ENCODE assay signal across 8 cellular contexts in genomic region chr19:45645068-45645630, GRCh38. TPM values are rescaled to one million over a fixed set of nuclear protein-coding genes. Genes with fewer than 3 reads are reported as not detected.
A peak's percentile ranks its signal among the peaks of the same experiment; 100 is the strongest.
DNase-seq lines count a peak whose midpoint lies in the region; ATAC-seq and TF ChIP-seq lines count a peak whose summit lies in the region.

No MANE protein-coding gene starts in this region.

- no peaks in the 10 kb centered on the region for H3K27me3 Mint-ChIP-seq in activated T-cell treated with anti-CD3 and anti-CD28 coated beads, Interleukin-2, amount 50 U/mL, for 72 hours (ENCODE audit: low read depth)
- no peaks in the 10 kb centered on the region for H3K27me3 Mint-ChIP-seq in activated T-helper 17 cell treated with anti-CD3 and anti-CD28 coated beads, Interleukin-2, amount 50 U/mL, for 72 hours

- no peak for TF ChIP-seq EP300 in suprapubic skin (IDR thresholded peaks at IDR 0.05)

- H3K27me3 ChIP-seq in iPS-18a (ENCODE audit: control insufficient read depth, insufficient read depth, low read length) (peaks cover 23% of the 10 kb centered on the region), suprapubic skin (peaks cover 20% of the 10 kb centered on the region)

- peaks cover 0 to 3% of the 10 kb centered on the region in 2 donors for H3K9me3 Mint-ChIP-seq in activated T-cell treated with anti-CD3 and anti-CD28 coated beads, Interleukin-2, amount 50 U/mL, for 72 hours
- H3K9me3 Mint-ChIP-seq in activated T-helper 17 cell treated with anti-CD3 and anti-CD28 coated beads, Interleukin-2, amount 50 U/mL, for 72 hours: peaks cover 8% of the 10 kb centered on the region

- no peak for TF ChIP-seq CTCF in suprapubic skin (IDR thresholded peaks at IDR 0.05)

- H3K9me3 ChIP-seq in iPS-18a (ENCODE audit: control insufficient read depth, low read depth, low read length) (no peaks in the 10 kb centered on the region), suprapubic skin (no peaks in the 10 kb centered on the region)

- H3K4me1 ChIP-seq in iPS-18a (ENCODE audit: control insufficient read depth, low read depth, low read length) (peaks cover 10% of the 10 kb centered on the region), suprapubic skin (peaks cover 43% of the 10 kb centered on the region)

- peak overlapping the region; percentile 82 for H3K27ac Mint-ChIP-seq in activated T-cell treated with anti-CD3 and anti-CD28 coated beads, Interleukin-2, amount 50 U/mL, for 72 hours
- peak overlapping the region; percentile 96 for H3K27ac Mint-ChIP-seq in activated T-helper 17 cell treated with anti-CD3 and anti-CD28 coated beads, Interleukin-2, amount 50 U/mL, for 72 hours

- no peak for DNase-seq in activated T-cell treated with anti-CD3 and anti-CD28 coated beads, Interleukin-2, amount 50 U/mL, for 72 hours
- DNase-seq in activated T-cell treated with anti-CD3 and anti-CD28 coated beads, Interleukin-2, amount 50 U/mL, for 1 hour: no peak
- DNase-seq in suprapubic skin (ENCODE audit: low spot score in 2 of 2): no peak
- DNase-seq in NCI-H146 treated with DMSO at 0.1 percent for 48 hours (lab: John Stamatoyannopoulos, UW; ENCODE audit: unreplicated experiment): no peak
- DNase-seq in activated CD4-positive, CD25-positive, alpha-beta regulatory T cell (lab: John Stamatoyannopoulos, UW): no peak

- H3K27ac ChIP-seq in iPS-18a (ENCODE audit: low read length) (no peak overlapping the region), suprapubic skin (no peak overlapping the region)

- peaks cover 56% of the 10 kb centered on the region for H3K4me1 Mint-ChIP-seq in activated T-cell treated with anti-CD3 and anti-CD28 coated beads, Interleukin-2, amount 50 U/mL, for 72 hours (ENCODE audit: low read depth)
- H3K4me1 Mint-ChIP-seq in activated T-helper 17 cell treated with anti-CD3 and anti-CD28 coated beads, Interleukin-2, amount 50 U/mL, for 72 hours: peaks cover 26% of the 10 kb centered on the region

- WGBS in suprapubic skin: 30% methylated on average over 5 of the region's 35 CpGs

- H3K4me3 ChIP-seq in iPS-18a (ENCODE audit: low read length) (peak overlapping the region; percentile 63), suprapubic skin (peak overlapping the region; percentile 27)

- peak overlapping the region; percentile 84 to 94 for H3K4me3 Mint-ChIP-seq in activated T-cell treated with anti-CD3 and anti-CD28 coated beads, Interleukin-2, amount 50 U/mL, for 72 hours
- peak overlapping the region; percentile 86 for H3K4me3 Mint-ChIP-seq in activated T-helper 17 cell treated with anti-CD3 and anti-CD28 coated beads, Interleukin-2, amount 50 U/mL, for 72 hours

- no peak overlapping the region for H3K9ac ChIP-seq in iPS-18a (ENCODE audit: low read length)

- no peak for TF ChIP-seq POLR2A in suprapubic skin (IDR thresholded peaks at IDR 0.05)

- H3K36me3 Mint-ChIP-seq in activated T-cell treated with anti-CD3 and anti-CD28 coated beads, Interleukin-2, amount 50 U/mL, for 72 hours (ENCODE audit: insufficient read depth in 2 of 2): peaks cover 9% of the 10 kb centered on the region in 2 donors
- peaks cover 31% of the 10 kb centered on the region for H3K36me3 Mint-ChIP-seq in activated T-helper 17 cell treated with anti-CD3 and anti-CD28 coated beads, Interleukin-2, amount 50 U/mL, for 72 hours (ENCODE audit: low read depth)

- H3K36me3 ChIP-seq in iPS-18a (ENCODE audit: control insufficient read depth, low read depth, low read length): no peaks in the 10 kb centered on the region
- H3K36me3 ChIP-seq in suprapubic skin: no peaks in the 10 kb centered on the region

- no peak for ATAC-seq in activated T-cell treated with anti-CD3 and anti-CD28 coated beads, Interleukin-2, amount 50 U/mL, for 72 hours (replicated peaks in 1 of 2)
- no peak for ATAC-seq in activated T-helper 17 cell treated with anti-CD3 and anti-CD28 coated beads, Interleukin-2, amount 50 U/mL, for 72 hours (replicated peaks)
- ATAC-seq in GM21423 (IDR thresholded peaks at IDR 0.05; ENCODE audit: unreplicated experiment): no peak

RNA-seq across cellular contexts. Expression of gene EML2, which starts 6.0 kb away (rescaled TPM):
- 100 to 1,000 TPM; 149 to 190 TPM for total RNA-seq in activated T-cell treated with anti-CD3 and anti-CD28 coated beads, Interleukin-2, amount 50 U/mL, for 72 hours
- 100 to 1,000 TPM; 117 to 184 TPM for total RNA-seq in activated T-helper 17 cell treated with anti-CD3 and anti-CD28 coated beads, Interleukin-2, amount 50 U/mL, for 72 hours
- 100 to 1,000 TPM in 1 of 4 donors, 10 to 100 TPM in 3; 60.0 to 112 (median 74.8) TPM for total RNA-seq in suprapubic skin

RNA-seq across cellular contexts. Expression of gene GIPR, which starts 22.9 kb away (rescaled TPM):
- total RNA-seq in activated T-cell treated with anti-CD3 and anti-CD28 coated beads, Interleukin-2, amount 50 U/mL, for 72 hours: 10 to 100 TPM in 1 of 2 donors, 1 to 10 TPM in 1; 5.9 to 11.0 TPM
- total RNA-seq in activated T-helper 17 cell treated with anti-CD3 and anti-CD28 coated beads, Interleukin-2, amount 50 U/mL, for 72 hours: 10 to 100 TPM in 1 of 2 donors, 1 to 10 TPM in 1; 7.5 to 32.3 TPM
- 10 to 100 TPM in 1 of 4 donors, 1 to 10 TPM in 2, under 1 TPM in 1; 0.95 to 11.2 (median 1.6) TPM for total RNA-seq in suprapubic skin

RNA-seq across cellular contexts. Expression of gene GPR4, which starts 43.1 kb away (rescaled TPM):
- total RNA-seq in activated T-cell treated with anti-CD3 and anti-CD28 coated beads, Interleukin-2, amount 50 U/mL, for 72 hours: under 1 TPM in 1 of 2 donors, not detected in 1; 0.07 TPM
- under 1 TPM in 1 of 2 donors, not detected in 1; 0.13 TPM for total RNA-seq in activated T-helper 17 cell treated with anti-CD3 and anti-CD28 coated beads, Interleukin-2, amount 50 U/mL, for 72 hours
- total RNA-seq in suprapubic skin: 1 to 10 TPM in 2 of 4 donors, under 1 TPM in 2; 0.49 to 2.4 (median 1.6) TPM

RNA-seq across cellular contexts. Expression of gene SNRPD2, which starts 46.6 kb away (rescaled TPM):
- total RNA-seq in activated T-cell treated with anti-CD3 and anti-CD28 coated beads, Interleukin-2, amount 50 U/mL, for 72 hours: 100 to 1,000 TPM; 449 to 481 TPM
- 100 to 1,000 TPM; 544 to 752 TPM for total RNA-seq in activated T-helper 17 cell treated with anti-CD3 and anti-CD28 coated beads, Interleukin-2, amount 50 U/mL, for 72 hours
- 100 to 1,000 TPM in 3 of 4 donors, 10 to 100 TPM in 1; 80.9 to 160 (median 146) TPM for total RNA-seq in suprapubic skin

RNA-seq across cellular contexts. Expression of gene QPCTL, which starts 47.3 kb away (rescaled TPM):
- total RNA-seq in activated T-cell treated with anti-CD3 and anti-CD28 coated beads, Interleukin-2, amount 50 U/mL, for 72 hours: 10 to 100 TPM; 20.8 to 29.8 TPM
- 10 to 100 TPM; 13.6 to 15.5 TPM for total RNA-seq in activated T-helper 17 cell treated with anti-CD3 and anti-CD28 coated beads, Interleukin-2, amount 50 U/mL, for 72 hours
- 10 to 100 TPM in 1 of 4 donors, 1 to 10 TPM in 3; 5.9 to 11.4 (median 8.4) TPM for total RNA-seq in suprapubic skin
